In the genomic region with DNA sequence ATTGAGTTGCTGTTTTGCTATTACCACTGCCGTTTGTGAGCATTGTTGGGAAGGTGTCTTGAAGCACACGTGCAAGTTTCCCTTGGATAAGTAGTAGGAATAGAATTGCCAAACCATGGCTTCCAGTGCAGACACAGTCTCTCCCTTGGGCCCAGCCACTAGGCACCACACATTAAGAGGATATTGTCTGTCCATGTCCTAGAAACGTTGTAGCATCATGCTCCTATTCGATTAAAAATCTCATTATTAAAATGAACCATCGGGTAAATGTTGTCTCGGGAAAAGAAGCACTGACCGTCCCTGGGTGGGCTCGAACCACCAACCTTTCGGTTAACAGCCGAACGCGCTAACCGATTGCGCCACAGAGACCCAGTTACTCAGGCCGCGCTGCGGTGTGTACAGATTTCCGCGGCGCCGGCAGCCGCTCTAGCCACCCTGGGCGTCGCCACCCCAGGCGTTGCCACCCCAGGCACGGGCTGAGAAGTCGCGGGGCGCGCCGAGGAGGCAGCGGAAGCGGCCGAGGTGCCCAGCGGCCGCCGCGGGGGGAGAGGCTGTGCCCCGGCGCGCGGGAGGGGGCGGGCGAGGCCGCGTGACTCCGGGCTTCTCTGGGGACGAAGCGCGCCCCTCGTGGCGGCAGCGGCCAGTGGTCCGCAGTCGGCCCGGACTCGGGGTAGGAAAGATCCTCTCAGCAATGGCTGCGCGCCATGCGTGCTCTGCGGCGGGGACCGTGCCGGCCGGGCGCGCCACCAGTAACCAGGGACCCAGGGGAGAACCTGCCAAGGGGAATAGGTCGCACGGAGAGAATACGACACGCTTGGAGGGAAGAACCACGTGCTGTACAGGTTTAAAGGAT, we compare ENCODE assay signal across 8 cellular contexts. TPM values are rescaled to one million over a fixed set of nuclear protein-coding genes. Genes with fewer than 3 reads are reported as not detected.
DNase-seq lines count a peak whose midpoint lies in the region; ATAC-seq and TF ChIP-seq lines count a peak whose summit lies in the region.

No MANE protein-coding gene starts in this region.

- no peaks in the 10 kb centered on the region for H3K9me3 ChIP-seq in duodenal mucosa (ENCODE audit: control insufficient read depth in 1 of 2, low read length in 2 of 2)
- no peaks in the 10 kb centered on the region for H3K9me3 ChIP-seq in lower lobe of right lung

- H3K27me3 Mint-ChIP-seq in activated CD4-positive, alpha-beta memory T cell treated with anti-CD3 and anti-CD28 coated beads for 36 hours: peaks cover 2% of the 10 kb centered on the region

- H3K27ac ChIP-seq in C4-2B: peak overlapping the region; percentile 53
- H3K27ac ChIP-seq in duodenal mucosa (ENCODE audit: low read depth, low read length): peak overlapping the region; percentile 58
- H3K27ac ChIP-seq in lower lobe of right lung: peak overlapping the region; percentile 81

- H3K4me3 ChIP-seq in duodenal mucosa (ENCODE audit: low read depth in 1 of 2, low read length in 2 of 2) (peak overlapping the region; percentile 48 to 76), lower lobe of right lung (peak overlapping the region; percentile 60)

- peak overlapping the region; percentile 55 to 58 for H3K9ac ChIP-seq in duodenal mucosa (ENCODE audit: low read depth in 1 of 2, low read length in 2 of 2)

- H3K9me3 Mint-ChIP-seq in activated CD4-positive, alpha-beta memory T cell treated with anti-CD3 and anti-CD28 coated beads for 36 hours: peaks cover 2% of the 10 kb centered on the region

- POLR2A ChIA-PET in activated CD4-positive, alpha-beta memory T cell treated with anti-CD3 and anti-CD28 coated beads for 36 hours (lab: Charles Lee): no interaction called here

- CTCF ChIA-PET in activated CD4-positive, alpha-beta memory T cell treated with anti-CD3 and anti-CD28 coated beads for 36 hours (lab: Charles Lee): no interaction called here

- ATAC-seq in GM19372 (IDR thresholded peaks at IDR 0.05; ENCODE audit: low read depth, unreplicated experiment) (peak; percentile 83), HG03520 (IDR thresholded peaks at IDR 0.05; ENCODE audit: unreplicated experiment) (peak; percentile 89), lower lobe of right lung (peak; percentile 99)

- DNase-seq in NCI-H82 (lab: John Stamatoyannopoulos, UW) (peak; percentile 95), lower lobe of right lung (peak; percentile 96)
- DNase-seq in activated CD4-positive, alpha-beta memory T cell treated with anti-CD3 and anti-CD28 coated beads for 36 hours: peak; percentile 92
- DNase-seq in stimulated activated CD4-positive, alpha-beta T cell treated with anti-CD3 and anti-CD28 coated beads, TNF-alpha, amount 100 ng/mL, for 24 hours (ENCODE audit: low read depth in 3 of 3): peak; percentile 81 to 89 (median 86)

- peak overlapping the region; percentile 81 for H3K4me3 Mint-ChIP-seq in activated CD4-positive, alpha-beta memory T cell treated with anti-CD3 and anti-CD28 coated beads for 36 hours

- intact Hi-C loops in activated CD4-positive, alpha-beta memory T cell treated with anti-CD3 and anti-CD28 coated beads for 36 hours (cut with micrococcal nuclease): loop anchor here (1.0 to 5.0 kb wide), 3 partner anchors 57 to 367 kb away; a partner anchor contains a TSS
- intact Hi-C loops in lower lobe of right lung (cut with DNase I): no loop called here

- TF ChIP-seq CTCF in C4-2B (conservative IDR thresholded peaks at IDR 0.05) (peak; percentile 98), lower lobe of right lung (IDR thresholded peaks at IDR 0.05) (peak; percentile 88)

- H3K4me1 ChIP-seq in duodenal mucosa (ENCODE audit: control insufficient read depth in 1 of 2, insufficient read depth in 2 of 2, low read length in 2 of 2) (peaks cover 10 to 11% of the 10 kb centered on the region in 2 donors), lower lobe of right lung (peaks cover 7% of the 10 kb centered on the region)

- H3K36me3 ChIP-seq in duodenal mucosa (ENCODE audit: control insufficient read depth in 1 of 2, insufficient read depth in 2 of 2, low read length in 2 of 2): no peaks in the 10 kb centered on the region
- H3K36me3 ChIP-seq in lower lobe of right lung: no peaks in the 10 kb centered on the region

- peak overlapping the region; percentile 76 for H3K27ac Mint-ChIP-seq in activated CD4-positive, alpha-beta memory T cell treated with anti-CD3 and anti-CD28 coated beads for 36 hours

- H3K27me3 ChIP-seq in duodenal mucosa (ENCODE audit: control insufficient read depth in 1 of 2, insufficient read depth in 2 of 2, low read length in 2 of 2) (no peaks in the 10 kb centered on the region), lower lobe of right lung (ENCODE audit: low read depth) (no peaks in the 10 kb centered on the region)

- peaks cover 3% of the 10 kb centered on the region for H3K36me3 Mint-ChIP-seq in activated CD4-positive, alpha-beta memory T cell treated with anti-CD3 and anti-CD28 coated beads for 36 hours

- peaks cover 13% of the 10 kb centered on the region for H3K4me1 Mint-ChIP-seq in activated CD4-positive, alpha-beta memory T cell treated with anti-CD3 and anti-CD28 coated beads for 36 hours (ENCODE audit: low read depth)

RNA-seq across cellular contexts. Expression of a gene that starts 56.2 kb away (rescaled TPM):
- 10 to 100 TPM; 13.3 to 13.8 TPM for total RNA-seq in activated CD4-positive, alpha-beta memory T cell treated with anti-CD3 and anti-CD28 coated beads for 36 hours
- 14.9 TPM for total RNA-seq in lower lobe of right lung

Comparison
In these comparisons a context has a peak if more than half of its experiments do, and no peak if none do; other contexts are left out.
1. Peak in every context shown above with its lines: DNase-seq, ATAC-seq, H3K4me3 ChIP-seq and H3K27ac ChIP-seq.